Comparison of ENCODE assay signal across 8 cellular contexts in the genomic region with DNA sequence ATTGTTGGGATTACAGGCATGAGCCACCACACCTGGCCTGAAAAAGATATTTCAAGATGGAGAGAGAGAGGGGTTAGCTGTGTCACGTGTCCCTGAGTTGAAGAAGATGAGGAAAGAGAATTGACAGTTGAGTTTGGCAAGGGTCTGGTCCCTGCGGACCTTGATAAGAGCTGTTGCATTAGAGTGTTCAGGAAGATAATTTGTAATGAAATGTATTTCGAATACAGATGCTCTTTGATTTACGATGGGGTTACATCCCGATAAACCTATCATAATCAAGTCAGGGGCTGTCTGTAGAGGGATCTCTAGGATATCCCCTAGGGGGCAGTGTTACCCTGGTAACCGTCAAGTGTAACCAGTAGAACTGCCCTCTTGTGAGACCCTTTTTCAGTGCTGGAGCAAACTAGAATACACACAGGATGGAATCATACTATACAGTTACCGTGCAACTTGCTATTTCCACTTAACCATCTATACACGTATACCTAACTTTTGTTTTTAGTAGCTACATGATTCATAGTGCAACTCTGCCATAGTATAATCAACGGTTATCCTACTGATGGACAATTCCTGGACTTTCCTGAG. TPM values are rescaled to one million over a fixed set of nuclear protein-coding genes. Genes with fewer than 3 reads are reported as not detected.
A peak's percentile ranks its signal among the peaks of the same experiment; 100 is the strongest.
DNase-seq lines count a peak whose midpoint lies in the region; ATAC-seq, FAIRE-seq and TF ChIP-seq lines count a peak whose summit lies in the region.

No MANE protein-coding gene starts in this region.

- FAIRE-seq in A549 (lab: Jason Lieb, UNC) = no peak

- no peak for TF ChIP-seq EP300 in A549 (IDR thresholded peaks at IDR 0.05)

- ATAC-seq in A549 (peak in 1 of 2 experiments; percentile 57; a peak in 3 of 6 replicates), HG03108 (IDR thresholded peaks at IDR 0.05; ENCODE audit: unreplicated experiment) (no peak)

- no peak for TF ChIP-seq POLR2A in A549 (IDR thresholded peaks at IDR 0.05; ENCODE audit: low read length)

- DNase-seq in A549 (ENCODE audit: low read depth in 1 of 2, low spot score in 1 of 2) = peak in 1 of 2 experiments; percentile 73
- peak; percentile 69 for DNase-seq in GM10248 (ENCODE audit: extremely low spot score)
- DNase-seq in HUDEP-2 (lab: John Stamatoyannopoulos, UW; ENCODE audit: unreplicated experiment in 76 of 76) = peak in 73 of 76 experiments; percentile 19 to 99 (median 90)
- peak; percentile 100 for DNase-seq in OCI-M2 (lab: John Stamatoyannopoulos, UW; ENCODE audit: unreplicated experiment)
- peak; percentile 42 for DNase-seq in activated gamma-delta T cell treated with anti-CD3 and anti-CD28 coated beads, Interleukin-2, amount 50 U/mL, for 16 hours (ENCODE audit: low read depth)
- DNase-seq in globus pallidus (ENCODE audit: low spot score) = peak; percentile 73
- DNase-seq in putamen (ENCODE audit: low spot score) = peak; percentile 64

- 48% methylated on average over 9 of the region's 9 CpGs for WGBS in A549 (ENCODE audit: missing lambda C conversion rate)

- H3K4me2 ChIP-seq in A549 = peak overlapping the region; percentile 60

- peak; percentile 26 to 56; a peak in 2 of 5 replicates for TF ChIP-seq RAD21 in A549 (conservative IDR thresholded peaks at IDR 0.05 in 1 of 2, IDR thresholded peaks at IDR 0.05 in 1 of 2)

- peaks cover 7% of the 10 kb centered on the region; the same call in 2 of the 3 replicates for H3K4me1 ChIP-seq in A549

- no peak overlapping the region; a peak in 3 of 6 replicates for H3K27ac ChIP-seq in A549

- POLR2A ChIA-PET in A549 (lab: Yijun Ruan, JAX) (no interaction called here), GM10248 (lab: Yijun Ruan, JAX) (no interaction called here)

- CTCF ChIA-PET in A549 (lab: Yijun Ruan, JAX) = interaction anchor here (0.6 to 1.3 kb wide), 5 partner anchors 9 to 154 kb away, joined by 3 to 5 read pairs (median 3); no protein-coding TSS in a partner anchor
- CTCF ChIA-PET in GM10248 (lab: Yijun Ruan, JAX) = interaction anchor here (0.6 to 4.0 kb wide), 20 partner anchors 8 to 89 kb away, joined by 3 to 38 read pairs (median 5); partner anchors contain the start of gene ACP5

- no peaks in the 10 kb centered on the region for H3K9me3 ChIP-seq in A549

- peak overlapping the region; percentile 74; the same call in 2 of the 3 replicates for H3K4me3 ChIP-seq in A549

- TF ChIP-seq CTCF in A549 (IDR thresholded peaks at IDR 0.05) (peak; percentile 51), GM10248 (IDR thresholded peaks at IDR 0.05; ENCODE audit: control extremely low read depth, extremely low read depth, low read depth, missing control alignments) (peak; percentile 52)

TF ChIP-seq in A549, 52 proteins besides CTCF, POLR2A, EP300 and RAD21:
- TF ChIP-seq TP53 (CRISPR knock-in tag; IDR thresholded peaks at IDR 0.05) = no peak
- TF ChIP-seq NR3C1 (IDR thresholded peaks at IDR 0.05) = no peak
- no peak for TF ChIP-seq CBX8 (IDR thresholded peaks at IDR 0.05)
- TF ChIP-seq ZFP36 (IDR thresholded peaks at IDR 0.05; ENCODE audit: borderline replicate concordance, partially characterized antibody) = no peak
- no peak for TF ChIP-seq TFCP2L1 (CRISPR knock-in tag; IDR thresholded peaks at IDR 0.05)
- no peak for TF ChIP-seq CBX2 (IDR thresholded peaks at IDR 0.05; ENCODE audit: borderline replicate concordance, low read depth)
- TF ChIP-seq ZSCAN20 (CRISPR knock-in tag; IDR thresholded peaks at IDR 0.05) = no peak
- TF ChIP-seq ZNF302 (CRISPR knock-in tag; IDR thresholded peaks at IDR 0.05) = no peak
- no peak for TF ChIP-seq SMC3 (IDR thresholded peaks at IDR 0.05)
- no peak for TF ChIP-seq HOXB13 (CRISPR knock-in tag; IDR thresholded peaks at IDR 0.05; ENCODE audit: low read depth)
- TF ChIP-seq HDAC2 (IDR thresholded peaks at IDR 0.05) = no peak
- TF ChIP-seq NPAS2 (CRISPR knock-in tag; IDR thresholded peaks at IDR 0.05; ENCODE audit: borderline replicate concordance) = no peak
- TF ChIP-seq, protein P1, sequence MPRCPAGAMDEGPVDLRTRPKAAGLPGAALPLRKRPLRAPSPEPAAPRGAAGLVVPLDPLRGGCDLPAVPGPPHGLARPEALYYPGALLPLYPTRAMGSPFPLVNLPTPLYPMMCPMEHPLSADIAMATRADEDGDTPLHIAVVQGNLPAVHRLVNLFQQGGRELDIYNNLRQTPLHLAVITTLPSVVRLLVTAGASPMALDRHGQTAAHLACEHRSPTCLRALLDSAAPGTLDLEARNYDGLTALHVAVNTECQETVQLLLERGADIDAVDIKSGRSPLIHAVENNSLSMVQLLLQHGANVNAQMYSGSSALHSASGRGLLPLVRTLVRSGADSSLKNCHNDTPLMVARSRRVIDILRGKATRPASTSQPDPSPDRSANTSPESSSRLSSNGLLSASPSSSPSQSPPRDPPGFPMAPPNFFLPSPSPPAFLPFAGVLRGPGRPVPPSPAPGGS (IDR thresholded peaks at IDR 0.05) = no peak
- TF ChIP-seq CHD4 (IDR thresholded peaks at IDR 0.05; ENCODE audit: borderline replicate concordance) = no peak
- no peak for TF ChIP-seq CEBPB (IDR thresholded peaks at IDR 0.05)
- no peak for TF ChIP-seq HES2 (IDR thresholded peaks at IDR 0.05)
- TF ChIP-seq ATOH8 (CRISPR knock-in tag; IDR thresholded peaks at IDR 0.05; ENCODE audit: low read depth) = no peak
- no peak for TF ChIP-seq POLR2AphosphoS2 (conservative IDR thresholded peaks at IDR 0.05; ENCODE audit: low read length)
- TF ChIP-seq PHF8 (IDR thresholded peaks at IDR 0.05; ENCODE audit: borderline replicate concordance, low read depth) = no peak

RNA-seq across cellular contexts. Expression of gene ELOF1, which starts 1.5 kb away (rescaled TPM):
- polyA plus RNA-seq in A549 (2011; rRNA removed) (34.4 and 47.9 TPM in 2 replicates), A549 (2017; fragmentation: RNase III; extraction: RNeasy Plus Mini Kit Qiagen cat#74134 plus additional on column Dnase treatment) (91.5 to 97.3 TPM (median 92.7 TPM) in 3 replicates)
- 110 and 112 TPM in 2 replicates for polyA plus RNA-seq in A549 (2012; cell fraction: cytosol; rRNA removed)
- polyA plus RNA-seq in A549 (2012; cell fraction: nucleus; rRNA removed) = 61.6 and 76.8 TPM in 2 replicates
- 41.8 and 48.5 TPM in 2 replicates for polyA minus RNA-seq in A549 (2011; rRNA and poly(A)+ RNA removed)

RNA-seq across cellular contexts. Expression of gene ACP5, which starts 16.9 kb away (rescaled TPM):
- polyA plus RNA-seq in A549 (2011; rRNA removed) (0.05 TPM in 1 of 2 replicates, not detected in the other), A549 (2017; fragmentation: RNase III; extraction: RNeasy Plus Mini Kit Qiagen cat#74134 plus additional on column Dnase treatment) (not detected in 3 replicates)
- polyA plus RNA-seq in A549 (2012; cell fraction: cytosol; rRNA removed) = not detected in 2 replicates
- polyA plus RNA-seq in A549 (2012; cell fraction: nucleus; rRNA removed) = 0.07 TPM in 1 of 2 replicates, not detected in the other
- not detected in 2 replicates for polyA minus RNA-seq in A549 (2011; rRNA and poly(A)+ RNA removed)

RNA-seq across cellular contexts. Expression of gene CNN1, which starts 21.8 kb away (rescaled TPM):
- polyA plus RNA-seq in A549 (2011; rRNA removed) (0.62 and 0.89 TPM in 2 replicates), A549 (2017; fragmentation: RNase III; extraction: RNeasy Plus Mini Kit Qiagen cat#74134 plus additional on column Dnase treatment) (0.96 to 1.0 TPM (median 1.00 TPM) in 3 replicates)
- polyA plus RNA-seq in A549 (2012; cell fraction: cytosol; rRNA removed) = 1.2 and 1.5 TPM in 2 replicates
- polyA plus RNA-seq in A549 (2012; cell fraction: nucleus; rRNA removed) = 1.4 and 1.6 TPM in 2 replicates
- 0.33 and 0.68 TPM in 2 replicates for polyA minus RNA-seq in A549 (2011; rRNA and poly(A)+ RNA removed)

RNA-seq across cellular contexts. Expression of gene ECSIT, which starts 31.6 kb away (rescaled TPM):
- polyA plus RNA-seq in A549 (2011; rRNA removed) (29.7 and 36.6 TPM in 2 replicates), A549 (2017; fragmentation: RNase III; extraction: RNeasy Plus Mini Kit Qiagen cat#74134 plus additional on column Dnase treatment) (23.0 to 24.4 TPM (median 23.8 TPM) in 3 replicates)
- polyA plus RNA-seq in A549 (2012; cell fraction: cytosol; rRNA removed) = 55.0 and 59.8 TPM in 2 replicates
- polyA plus RNA-seq in A549 (2012; cell fraction: nucleus; rRNA removed) = 89.9 and 93.9 TPM in 2 replicates
- polyA minus RNA-seq in A549 (2011; rRNA and poly(A)+ RNA removed) = 63.2 and 68.7 TPM in 2 replicates

RNA-seq across cellular contexts. Expression of gene ZNF627, which starts 36.8 kb away (rescaled TPM):
- polyA plus RNA-seq in A549 (2011; rRNA removed) (7.5 and 8.3 TPM in 2 replicates), A549 (2017; fragmentation: RNase III; extraction: RNeasy Plus Mini Kit Qiagen cat#74134 plus additional on column Dnase treatment) (3.7 to 4.5 TPM (median 4.3 TPM) in 3 replicates)
- polyA plus RNA-seq in A549 (2012; cell fraction: cytosol; rRNA removed) = 1.5 and 1.8 TPM in 2 replicates
- polyA plus RNA-seq in A549 (2012; cell fraction: nucleus; rRNA removed) = 0.94 and 2.1 TPM in 2 replicates
- 6.4 and 6.9 TPM in 2 replicates for polyA minus RNA-seq in A549 (2011; rRNA and poly(A)+ RNA removed)
